In the genomic region with DNA sequence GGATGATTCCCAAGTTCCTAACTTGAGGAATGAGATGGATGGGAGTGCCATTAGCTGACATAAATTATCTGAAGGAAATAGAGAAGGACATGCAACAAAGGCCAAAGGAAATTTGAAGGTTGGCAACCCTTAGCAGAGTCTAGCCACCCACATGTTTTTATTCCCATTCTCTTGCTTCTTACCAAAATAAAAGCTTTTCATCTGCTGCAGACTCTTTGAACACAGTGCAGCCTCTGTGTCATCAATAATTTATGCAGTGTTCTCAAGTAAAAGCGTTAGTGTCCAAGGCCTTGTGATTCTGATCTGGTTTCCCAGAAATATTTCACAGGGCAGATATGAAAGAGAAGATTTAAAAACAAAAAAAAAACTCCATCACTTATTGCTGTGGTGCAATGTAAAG, we compare ENCODE assay signal across 14 cellular contexts.
"Had no signal": no experiment of that assay in that cellular context is flagged by ENCODE, and none has a peak within 500 bp of the region (broad histone marks: within the 10 kb centered on the region; RNA-seq: fewer than 3 reads in every experiment).

No MANE protein-coding gene starts in this region.

- H3K4me3 ChIP-seq: prostate gland, right lobe of liver, SK-N-MC had no signal

- H3K36me3 ChIP-seq: brain microvascular endothelial cell, prostate gland, right lobe of liver, WERI-Rb-1 had no signal

- H3K9me3 ChIP-seq: prostate gland, right lobe of liver had no signal

- DNase-seq: activated CD4-positive, alpha-beta T cell treated with anti-CD3 and anti-CD28 coated beads for 36 hours; activated CD8-positive, alpha-beta memory T cell treated with anti-CD3 and anti-CD28 coated beads, Interleukin-2, amount 50 U/mL, for 4 hours; activated CD8-positive, alpha-beta T cell treated with anti-CD3 and anti-CD28 coated beads for 36 hours; activated naive CD4-positive, alpha-beta T cell treated with anti-CD3 and anti-CD28 coated beads, Interleukin-2, amount 10 ng/mL, durations not matched to agents 7 days and 5 days; brain microvascular endothelial cell; dermis blood vessel endothelial cell; foreskin fibroblast; naive B cell; right lobe of liver; stimulated activated naive CD4-positive, alpha-beta T cell; T-helper 1 cell; WERI-Rb-1 had no signal

- ATAC-seq: activated CD4-positive, alpha-beta T cell treated with anti-CD3 and anti-CD28 coated beads for 36 hours; activated CD8-positive, alpha-beta T cell treated with anti-CD3 and anti-CD28 coated beads for 36 hours; right lobe of liver had no signal

- H3K27me3 ChIP-seq: brain microvascular endothelial cell, right lobe of liver had no signal

- H3K27ac ChIP-seq: brain microvascular endothelial cell, prostate gland, right lobe of liver, SK-N-MC, WERI-Rb-1 had no signal
